ENCODE assay signal across 25 cellular contexts in the genomic region with DNA sequence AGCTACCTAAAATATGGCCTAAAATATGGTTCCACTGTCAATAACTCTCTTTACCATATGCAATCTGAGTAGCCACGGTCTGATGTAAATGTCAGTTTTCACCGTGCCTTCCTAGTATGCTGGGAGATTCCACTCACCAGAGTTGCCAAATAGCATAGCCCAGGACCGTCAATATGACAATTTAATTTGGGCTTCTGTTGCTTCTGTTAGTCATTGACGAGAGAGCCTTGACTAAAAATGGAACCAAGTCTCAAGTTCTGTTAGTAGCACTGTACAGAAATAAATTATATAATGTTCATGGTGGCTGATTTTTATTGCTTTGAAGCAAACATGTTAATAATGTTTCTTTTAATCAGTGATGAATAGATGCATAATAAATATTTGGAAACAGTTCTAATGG.
DNase-seq lines count a peak whose midpoint lies in the region; ATAC-seq, FAIRE-seq and TF ChIP-seq lines count a peak whose summit lies in the region.
"Had no signal": no experiment of that assay in that cellular context is flagged by ENCODE, and none has a peak within 500 bp of the region (broad histone marks: within the 10 kb centered on the region; RNA-seq: fewer than 3 reads in every experiment).

No MANE protein-coding gene starts in this region.

- H2BK5ac ChIP-seq in H1 (ENCODE audit: low read depth, low read length) = no peak overlapping the region

- no peak for TF ChIP-seq POLR2A in H1 (IDR thresholded peaks at IDR 0.05; ENCODE audit: control extremely low read depth in 1 of 2, low read depth in 2 of 2, low read length in 2 of 2)

- DNase-seq in activated T-cell treated with anti-CD3 and anti-CD28 coated beads, Interleukin-2, amount 50 U/mL, for 72 hours = peak; percentile 4 to 6
- DNase-seq in activated T-cell treated with anti-CD3 and anti-CD28 coated beads for 4 hours (no peak), MV-4-11 (lab: John Stamatoyannopoulos, UW) (peak; percentile 24), H1 (ENCODE audit: low read depth in 1 of 2, low spot score in 2 of 2) (no peak), smooth muscle cell (lab: John Stamatoyannopoulos, UW; ENCODE audit: unreplicated experiment) (no peak), RCC 7860 (ENCODE audit: low spot score) (no peak), NCI-H1694 treated with DMSO at 0.1 percent for 48 hours (lab: John Stamatoyannopoulos, UW) (no peak)
- no peak for DNase-seq in NK-92 treated with Interleukin-12 subunit alpha and Interleukin-12 subunit beta, amount 100 ng/mL, for 24 hours (lab: John Stamatoyannopoulos, UW)
- DNase-seq: body of pancreas; CD8-positive, alpha-beta memory T cell; left colon; midbrain; NCI-H2029 treated with DMSO at 0.1 percent for 48 hours; NCI-H510A treated with DMSO at 0.1 percent for 48 hours; retina; stimulated activated CD4-positive, alpha-beta T cell treated with anti-CD3 and anti-CD28 coated beads, Interleukin-15, amount 100 ng/mL, for 24 hours; stimulated activated naive CD4-positive, alpha-beta T cell; T1000; upper lobe of right lung had no signal

- H3K23ac ChIP-seq in H1 (ENCODE audit: insufficient read length) = no peak overlapping the region

- H3K36me3 Mint-ChIP-seq in activated T-cell treated with anti-CD3 and anti-CD28 coated beads, Interleukin-2, amount 50 U/mL, for 72 hours (ENCODE audit: insufficient read depth in 2 of 2) = no peaks in the 10 kb centered on the region
- H3K36me3 Mint-ChIP-seq: activated naive CD4-positive, alpha-beta T cell treated with anti-CD3 and anti-CD28 coated beads, Interleukin-2, amount 50 U/mL, for 24 hours; CD8-positive, alpha-beta memory T cell had no signal

- H3K9me3 ChIP-seq in H1 (ENCODE audit: insufficient read depth in 2 of 2, low read depth in 1 of 2, low read length in 1 of 2) (no peaks in the 10 kb centered on the region), smooth muscle cell (replicated peaks; ENCODE audit: low read depth) (no peaks in the 10 kb centered on the region)
- H3K9me3 ChIP-seq: body of pancreas, MG63, upper lobe of right lung had no signal

- no peaks in the 10 kb centered on the region for H3K79me1 ChIP-seq in H1 (ENCODE audit: low read depth, low read length)

- peaks cover 15% of the 10 kb centered on the region for H3K4me1 Mint-ChIP-seq in activated T-cell treated with anti-CD3 and anti-CD28 coated beads, Interleukin-2, amount 50 U/mL, for 72 hours (ENCODE audit: low read depth)
- H3K4me1 Mint-ChIP-seq: activated naive CD4-positive, alpha-beta T cell treated with anti-CD3 and anti-CD28 coated beads, Interleukin-2, amount 50 U/mL, for 24 hours had no signal

- no peak overlapping the region for H2BK15ac ChIP-seq in H1 (ENCODE audit: low read length)

- POLR2A ChIA-PET in H1 (lab: Charles Lee; ENCODE audit: partially characterized antibody) = no interaction called here

- WGBS in H1 (ENCODE audit: extremely low coverage in 1 of 2, insufficient coverage in 1 of 2, insufficient read length in 1 of 2, insufficient replicate concordance in 2 of 2, low coverage in 1 of 2, low lambda C conversion rate in 2 of 2, missing lambda C conversion rate in 1 of 2), 2 experiments = 93% methylated on average over 4 of the region's 4 CpGs; no CpG with 5 or more reads in 1 of the 2 experiments
- 92% methylated on average over 4 of the region's 4 CpGs for WGBS in smooth muscle cell (ENCODE audit: low lambda C conversion rate)

- H3K27me3 ChIP-seq in H1 (replicated peaks in 1 of 4; ENCODE audit: control insufficient read depth in 3 of 4, extremely low read depth in 1 of 4, insufficient read depth in 3 of 4, low read length in 3 of 4) (no peaks in the 10 kb centered on the region), smooth muscle cell (ENCODE audit: low read depth) (no peaks in the 10 kb centered on the region)
- H3K27me3 ChIP-seq: body of pancreas, MG63, neural progenitor cell, upper lobe of right lung had no signal

- H3K27ac ChIP-seq in H1 (ENCODE audit: low read depth, low read length) (no peak overlapping the region), smooth muscle cell (ENCODE audit: low read depth) (peak overlapping the region; percentile 54)
- H3K27ac ChIP-seq: body of pancreas, coronary artery, neural progenitor cell, upper lobe of right lung had no signal

- no peak for TF ChIP-seq EP300 in H1 (IDR thresholded peaks at IDR 0.05; ENCODE audit: borderline replicate concordance in 1 of 2, low read depth in 2 of 2, low read length in 2 of 2)

- TF ChIP-seq RAD21 in H1 (IDR thresholded peaks at IDR 0.05 in 1 of 2, conservative IDR thresholded peaks at IDR 0.05 in 1 of 2; ENCODE audit: low read depth in 2 of 2, low read length in 2 of 2) = no peak

- H2BK20ac ChIP-seq in H1 (ENCODE audit: low read length) = no peak overlapping the region

- H3K4me2 ChIP-seq in H1 (ENCODE audit: insufficient read depth in 1 of 2, low read depth in 2 of 2, low read length in 2 of 2) (no peak overlapping the region), smooth muscle cell (peak overlapping the region; percentile 39)
- H3K4me2 ChIP-seq: GM23338, neural progenitor cell had no signal

- no peak overlapping the region for H2AK5ac ChIP-seq in H1 (ENCODE audit: low read depth, low read length)

- no peak overlapping the region for H3K18ac ChIP-seq in H1 (ENCODE audit: extremely low read depth, low read length)

- H4K20me1 ChIP-seq in H1 (replicated peaks in 1 of 2; ENCODE audit: control insufficient read depth in 1 of 2, insufficient read depth in 2 of 2, low read length in 2 of 2) (no peaks in the 10 kb centered on the region), smooth muscle cell (ENCODE audit: low read depth) (no peaks in the 10 kb centered on the region)

- no peak overlapping the region for H2BK12ac ChIP-seq in H1 (ENCODE audit: low read depth, low read length)

- no peak overlapping the region for H4K91ac ChIP-seq in H1 (replicated peaks; ENCODE audit: insufficient read length, low read length)

- H3K36me3 ChIP-seq in H1 (ENCODE audit: control insufficient read depth in 2 of 4, insufficient read depth in 4 of 4, low read length in 3 of 4) = no peaks in the 10 kb centered on the region
- no peaks in the 10 kb centered on the region for H3K36me3 ChIP-seq in smooth muscle cell (ENCODE audit: low read depth)
- H3K36me3 ChIP-seq: MG63, neural progenitor cell, upper lobe of right lung had no signal

- H4K5ac ChIP-seq in H1 (ENCODE audit: insufficient read length, low read depth, low read length) = no peak overlapping the region

- FAIRE-seq in H1 (lab: Jason Lieb, UNC) (no peak), RCC 7860 (lab: Jason Lieb, UNC) (no peak)
- FAIRE-seq: frontal cortex had no signal

- no peaks in the 10 kb centered on the region for H3K79me2 ChIP-seq in H1 (ENCODE audit: control insufficient read depth in 1 of 2, insufficient read depth in 2 of 2, low read length in 2 of 2)
- H3K79me2 ChIP-seq in smooth muscle cell (ENCODE audit: low read depth) = no peaks in the 10 kb centered on the region

- CTCF ChIA-PET in H1 (lab: Charles Lee; ENCODE audit: partially characterized antibody) = no interaction called here

- H3K4me3 ChIP-seq in H1 (ENCODE audit: extremely low read depth in 1 of 4, insufficient read depth in 2 of 4, low read depth in 3 of 4, low read length in 4 of 4) = no peak overlapping the region
- H3K4me3 ChIP-seq in smooth muscle cell = no peak overlapping the region
- H3K4me3 ChIP-seq: body of pancreas, coronary artery, GM23338, MG63, neural progenitor cell, upper lobe of right lung had no signal

- peak overlapping the region in 1 of 2 donors; percentile 44 for H3K4me3 Mint-ChIP-seq in activated T-cell treated with anti-CD3 and anti-CD28 coated beads, Interleukin-2, amount 50 U/mL, for 72 hours
- H3K4me3 Mint-ChIP-seq: activated naive CD4-positive, alpha-beta T cell treated with anti-CD3 and anti-CD28 coated beads, Interleukin-2, amount 50 U/mL, for 24 hours; CD8-positive, alpha-beta memory T cell; GM23338; neural progenitor cell had no signal

- no peak overlapping the region for H3K56ac ChIP-seq in H1 (replicated peaks; ENCODE audit: insufficient read length, low read depth, low read length)

- no peaks in the 10 kb centered on the region for H3K23me2 ChIP-seq in H1 (ENCODE audit: low read depth, low read length)

- peaks cover 3% of the 10 kb centered on the region for H3F3A ChIP-seq in smooth muscle cell (ENCODE audit: low read depth)

- peak; percentile 70 to 77 for ATAC-seq in activated T-cell treated with anti-CD3 and anti-CD28 coated beads, Interleukin-2, amount 50 U/mL, for 72 hours (replicated peaks in 1 of 2)
- ATAC-seq: body of pancreas, GM23338, left colon, upper lobe of right lung had no signal

- peak overlapping the region; percentile 12 for H3K27ac Mint-ChIP-seq in activated T-cell treated with anti-CD3 and anti-CD28 coated beads, Interleukin-2, amount 50 U/mL, for 72 hours
- H3K27ac Mint-ChIP-seq: activated naive CD4-positive, alpha-beta T cell treated with anti-CD3 and anti-CD28 coated beads, Interleukin-2, amount 50 U/mL, for 24 hours; CD8-positive, alpha-beta memory T cell; GM23338; neural progenitor cell had no signal

- H3K4me1 ChIP-seq in H1 (replicated peaks in 1 of 4; ENCODE audit: control insufficient read depth in 3 of 4, insufficient read depth in 4 of 4, low read length in 3 of 4) (peaks cover 0 to 4% (median 0%) of the 10 kb centered on the region in 4 experiments; a peak in 2 of 7 replicates), smooth muscle cell (ENCODE audit: low read depth) (no peaks in the 10 kb centered on the region)
- H3K4me1 ChIP-seq: body of pancreas, neural progenitor cell, upper lobe of right lung had no signal

- TF ChIP-seq CTCF in H1 (IDR thresholded peaks at IDR 0.05; ENCODE audit: control extremely low read depth in 1 of 3, insufficient read depth in 1 of 3, low read depth in 1 of 3, low read length in 3 of 3) (no peak), smooth muscle cell (IDR thresholded peaks at IDR 0.05; ENCODE audit: borderline replicate concordance, insufficient read depth, poor library complexity, severe bottlenecking) (no peak)

- H2BK120ac ChIP-seq in H1 (replicated peaks; ENCODE audit: low read depth, low read length) = peak overlapping the region; percentile 31

- H3K9ac ChIP-seq in H1 (replicated peaks in 1 of 4; ENCODE audit: extremely low read depth in 1 of 4, low read depth in 3 of 4, low read length in 3 of 4) = no peak overlapping the region
- no peak overlapping the region for H3K9ac ChIP-seq in smooth muscle cell (ENCODE audit: low read depth)
- H3K9ac ChIP-seq: neural progenitor cell had no signal

- H4K8ac ChIP-seq in H1 (ENCODE audit: extremely low read depth, insufficient read depth, low read length) = no peak overlapping the region

- no peak overlapping the region for H3K4ac ChIP-seq in H1 (replicated peaks; ENCODE audit: insufficient read length, low read depth, low read length)

- H3K14ac ChIP-seq in H1 (ENCODE audit: insufficient read length) = no peak overlapping the region

- H3K9me3 Mint-ChIP-seq in activated T-cell treated with anti-CD3 and anti-CD28 coated beads, Interleukin-2, amount 50 U/mL, for 72 hours = peaks cover under 1 to 3% of the 10 kb centered on the region in 2 donors
- H3K9me3 Mint-ChIP-seq: GM23338 had no signal

- peaks cover 12% of the 10 kb centered on the region for H3K27me3 Mint-ChIP-seq in activated T-cell treated with anti-CD3 and anti-CD28 coated beads, Interleukin-2, amount 50 U/mL, for 72 hours (ENCODE audit: low read depth)
- H3K27me3 Mint-ChIP-seq: activated naive CD4-positive, alpha-beta T cell treated with anti-CD3 and anti-CD28 coated beads, Interleukin-2, amount 50 U/mL, for 24 hours had no signal

- H2AFZ ChIP-seq in H1 (ENCODE audit: low read length) (no peak overlapping the region), smooth muscle cell (ENCODE audit: low read depth) (no peak overlapping the region)
- H2AFZ ChIP-seq: GM23338, neural progenitor cell had no signal

Comparison
In these comparisons a context has a peak if more than half of its experiments do, and no peak if none do; other contexts are left out.
1. DNase-seq: peak in activated T-cell treated with anti-CD3 and anti-CD28 coated beads, Interleukin-2, amount 50 U/mL, for 72 hours (2 of 2) and MV-4-11 (single experiment); none in activated T-cell treated with anti-CD3 and anti-CD28 coated beads for 4 hours (single experiment), H1 (0 of 2), smooth muscle cell (single experiment), RCC 7860 (single experiment), NCI-H1694 treated with DMSO at 0.1 percent for 48 hours (single experiment) and NK-92 treated with Interleukin-12 subunit alpha and Interleukin-12 subunit beta, amount 100 ng/mL, for 24 hours (single experiment).